In the genomic region with DNA sequence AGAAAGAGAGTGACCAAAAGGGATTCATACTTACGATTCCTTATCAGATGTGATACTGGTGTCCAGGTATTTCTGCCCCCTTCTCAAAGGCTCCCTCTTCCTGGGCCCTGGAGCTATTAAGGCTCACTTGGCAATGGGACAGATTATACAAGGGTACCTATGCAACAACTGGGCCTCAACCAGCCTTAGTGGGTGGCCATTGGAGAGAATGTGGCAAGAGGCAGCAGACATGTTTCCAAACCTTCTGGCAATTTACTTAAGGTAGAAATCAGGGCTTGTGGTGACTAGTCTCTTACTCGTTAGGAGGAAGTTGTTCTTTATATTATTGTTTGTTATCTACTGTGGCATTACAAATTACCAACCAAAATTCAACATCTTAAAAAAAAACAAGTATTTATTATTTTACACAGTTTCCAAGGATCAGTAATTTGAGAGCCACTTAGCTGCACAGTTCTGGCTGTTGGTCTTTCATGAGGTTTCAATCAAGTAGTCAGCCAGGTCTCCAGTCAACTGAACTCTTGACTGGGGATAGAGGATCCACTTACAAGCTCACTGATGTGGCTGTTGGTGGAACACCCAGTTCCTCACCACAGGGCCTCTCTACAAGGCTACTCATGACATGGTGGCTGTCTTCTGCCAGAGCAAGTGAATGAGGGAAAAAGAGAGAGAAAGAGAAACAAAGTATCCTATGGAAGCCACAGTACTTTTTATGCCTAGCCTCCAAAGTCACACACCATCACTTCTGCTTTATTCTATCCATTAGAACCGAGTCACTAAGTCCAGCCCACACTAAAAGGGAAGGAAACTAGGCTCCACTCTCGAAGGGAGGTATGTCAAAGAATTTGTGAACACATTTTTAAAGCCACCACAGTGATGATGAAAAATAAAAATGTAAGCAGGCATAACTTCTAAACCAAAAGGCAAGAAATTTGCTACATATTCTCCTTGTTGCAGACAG, we compare ENCODE assay signal across 22 cellular contexts. TPM values are rescaled to one million over a fixed set of nuclear protein-coding genes. Genes with fewer than 3 reads are reported as not detected.
"Had no signal": no experiment of that assay in that cellular context is flagged by ENCODE, and none has a peak within 500 bp of the region (broad histone marks: within the 10 kb centered on the region; RNA-seq: fewer than 3 reads in every experiment).

No MANE protein-coding gene starts in this region.

- H3K27me3 ChIP-seq: ovary, right lobe of liver had no signal

- H3K4me3 ChIP-seq: coronary artery, left ventricle myocardium inferior, ovary, right lobe of liver, spleen had no signal

- H3K4me3 Mint-ChIP-seq: activated CD8-positive, alpha-beta memory T cell treated with anti-CD3 and anti-CD28 coated beads, Interleukin-2, amount 10 ng/mL, durations not matched to agents 7 days and 5 days; activated naive CD4-positive, alpha-beta T cell treated with anti-CD3 and anti-CD28 coated beads, Interleukin-2, amount 50 U/mL, for 24 hours; activated T-cell treated with anti-CD3 and anti-CD28 coated beads, Interleukin-2, amount 50 U/mL, for 24 hours; naive B cell; stimulated activated naive CD8-positive, alpha-beta T cell treated with anti-CD3 and anti-CD28 coated beads, Interleukin-15, amount 100 ng/mL, for 72 hours had no signal

- H3K27ac Mint-ChIP-seq: activated CD8-positive, alpha-beta memory T cell treated with anti-CD3 and anti-CD28 coated beads, Interleukin-2, amount 10 ng/mL, durations not matched to agents 7 days and 5 days; activated naive CD4-positive, alpha-beta T cell treated with anti-CD3 and anti-CD28 coated beads, Interleukin-2, amount 50 U/mL, for 24 hours; activated T-cell treated with anti-CD3 and anti-CD28 coated beads, Interleukin-2, amount 50 U/mL, for 24 hours; stimulated activated naive CD8-positive, alpha-beta T cell treated with anti-CD3 and anti-CD28 coated beads, Interleukin-15, amount 100 ng/mL, for 72 hours had no signal

- H3K36me3 Mint-ChIP-seq: activated naive CD4-positive, alpha-beta T cell treated with anti-CD3 and anti-CD28 coated beads, Interleukin-2, amount 50 U/mL, for 24 hours; naive B cell had no signal

- DNase-seq: activated CD4-positive, alpha-beta T cell treated with anti-CD3 and anti-CD28 coated beads, Interleukin-2, amount 50 U/mL, for 4 hours; activated CD4-positive, CD25-positive, alpha-beta regulatory T cell treated with anti-CD3 and anti-CD28 coated beads, Interleukin-2, amount 50 U/mL, for 72 hours; activated CD8-positive, alpha-beta memory T cell treated with anti-CD3 and anti-CD28 coated beads, Interleukin-2, amount 10 ng/mL, durations not matched to agents 7 days and 5 days; activated effector memory CD4-positive, alpha-beta T cell treated with Interleukin-2 at 50 U/mL for 16 hours; activated T-cell treated with anti-CD3 and anti-CD28 coated beads, Interleukin-2, amount 50 U/mL, for 24 hours; amniotic stem cell; central memory CD4-positive, alpha-beta T cell; effector CD8-positive, alpha-beta T cell; foreskin fibroblast; hippocampal formation; left ventricle myocardium inferior; naive B cell; ovary; right lobe of liver; spleen; stimulated activated naive CD8-positive, alpha-beta T cell treated with anti-CD3 and anti-CD28 coated beads, Interleukin-15, amount 100 ng/mL, for 72 hours; T1000 had no signal

- H3K36me3 ChIP-seq: left ventricle myocardium inferior, ovary, right lobe of liver, spleen had no signal

- H3K9me3 Mint-ChIP-seq: activated naive CD4-positive, alpha-beta T cell treated with anti-CD3 and anti-CD28 coated beads, Interleukin-2, amount 50 U/mL, for 24 hours had no signal

- H3K4me1 ChIP-seq: left ventricle myocardium inferior, right lobe of liver, spleen had no signal

- H3K27me3 Mint-ChIP-seq: activated naive CD4-positive, alpha-beta T cell treated with anti-CD3 and anti-CD28 coated beads, Interleukin-2, amount 50 U/mL, for 24 hours had no signal

- H3K27ac ChIP-seq: coronary artery, left ventricle myocardium inferior, ovary, right lobe of liver, spleen had no signal

- H3K4me1 Mint-ChIP-seq: naive B cell had no signal

- H3K9me3 ChIP-seq: ovary, right lobe of liver had no signal

RNA-seq across cellular contexts. Expression of a gene that starts 10.8 kb away (rescaled TPM):
- total RNA-seq: activated CD8-positive, alpha-beta memory T cell treated with anti-CD3 and anti-CD28 coated beads, Interleukin-2, amount 10 ng/mL, durations not matched to agents 7 days and 5 days; endothelial cell of umbilical vein; left ventricle myocardium inferior; mononuclear cell; pulmonary artery endothelial cell had no signal
